ENCODE assay signal across 32 cellular contexts in genomic region chr1:169951108-169951507, GRCh38.
"Had no signal": no experiment of that assay in that cellular context is flagged by ENCODE, and none has a peak within 500 bp of the region (broad histone marks: within the 10 kb centered on the region; RNA-seq: fewer than 3 reads in every experiment).

No MANE protein-coding gene starts in this region.

- H3K27me3 ChIP-seq: brain microvascular endothelial cell, esophagus muscularis mucosa had no signal

- H3K4me1 Mint-ChIP-seq: activated B cell treated with CpG ODN at 0.5 μM for 24 hours; activated T-helper 17 cell treated with anti-CD3 and anti-CD28 coated beads, Interleukin-2, amount 50 U/mL, for 72 hours; central memory CD8-positive, alpha-beta T cell; T-helper 17 cell had no signal

- H3K9me3 ChIP-seq: esophagus muscularis mucosa had no signal

- H3K27ac Mint-ChIP-seq: activated B cell treated with CpG ODN at 0.5 μM for 24 hours; activated CD8-positive, alpha-beta T cell treated with anti-CD3 and anti-CD28 coated beads for 36 hours; activated naive CD8-positive, alpha-beta T cell; activated T-helper 17 cell treated with anti-CD3 and anti-CD28 coated beads, Interleukin-2, amount 50 U/mL, for 72 hours; effector memory CD8-positive, alpha-beta T cell; T-helper 17 cell; T-helper 2 cell treated with Interferon-gamma antibody and Interleukin-4, amounts not matched to agents 5 μg/mL and 100 μg/mL, for 36 hours had no signal

- H3K9me3 Mint-ChIP-seq: activated B cell treated with CpG ODN at 0.5 μM for 24 hours; activated CD8-positive, alpha-beta T cell treated with anti-CD3 and anti-CD28 coated beads for 36 hours; activated T-cell treated with anti-CD3 and anti-CD28 coated beads, Interleukin-2, amount 50 U/mL, for 4 hours; activated T-helper 17 cell treated with anti-CD3 and anti-CD28 coated beads, Interleukin-2, amount 50 U/mL, for 72 hours; central memory CD8-positive, alpha-beta T cell; effector memory CD8-positive, alpha-beta T cell; T-helper 2 cell treated with Interferon-gamma antibody and Interleukin-4, amounts not matched to agents 5 μg/mL and 100 μg/mL, for 36 hours had no signal

- ATAC-seq: activated CD4-positive, CD25-positive, alpha-beta regulatory T cell treated with anti-CD3 and anti-CD28 coated beads, Interleukin-2, amount 50 U/mL, for 24 hours; activated CD8-positive, alpha-beta T cell treated with anti-CD3 and anti-CD28 coated beads for 36 hours; activated T-cell treated with anti-CD3 and anti-CD28 coated beads, Interleukin-2, amount 50 U/mL, for 4 hours; activated T-helper 17 cell treated with anti-CD3 and anti-CD28 coated beads, Interleukin-2, amount 50 U/mL, for 72 hours; effector memory CD8-positive, alpha-beta T cell; T-helper 17 cell had no signal

- FAIRE-seq: astrocyte, bronchial epithelial cell had no signal

- H3K4me3 Mint-ChIP-seq: activated B cell treated with CpG ODN at 0.5 μM for 24 hours; activated CD8-positive, alpha-beta T cell treated with anti-CD3 and anti-CD28 coated beads for 36 hours; activated naive CD8-positive, alpha-beta T cell; activated T-cell treated with anti-CD3 and anti-CD28 coated beads, Interleukin-2, amount 50 U/mL, for 4 hours; activated T-helper 17 cell treated with anti-CD3 and anti-CD28 coated beads, Interleukin-2, amount 50 U/mL, for 72 hours; central memory CD8-positive, alpha-beta T cell; effector memory CD8-positive, alpha-beta T cell; T-helper 17 cell; T-helper 2 cell treated with Interferon-gamma antibody and Interleukin-4, amounts not matched to agents 5 μg/mL and 100 μg/mL, for 36 hours had no signal

- H3K4me1 ChIP-seq: esophagus muscularis mucosa had no signal

- DNase-seq: activated B cell treated with CpG ODN at 0.5 μM for 24 hours; activated CD4-positive, alpha-beta T cell treated with anti-CD3 and anti-CD28 coated beads for 48 hours; activated CD4-positive, alpha-beta T cell treated with anti-CD3 and anti-CD28 coated beads, Interleukin-2, amount 50 U/mL, for 1 hour; activated CD4-positive, alpha-beta T cell treated with anti-CD3 and anti-CD28 coated beads, Interleukin-2, amount 50 U/mL, for 48 hours; activated CD8-positive, alpha-beta memory T cell treated with anti-CD3 and anti-CD28 coated beads for 24 hours; activated CD8-positive, alpha-beta T cell treated with anti-CD3 and anti-CD28 coated beads for 36 hours; activated effector memory CD4-positive, alpha-beta T cell treated with Interleukin-2 at 50 U/mL for 16 hours; activated gamma-delta T cell treated with Interleukin-2 at 50 U/mL for 16 hours; activated naive CD4-positive, alpha-beta T cell treated with anti-CD3 and anti-CD28 coated beads, Interleukin-2, amount 50 U/mL, for 16 hours; activated naive CD4-positive, alpha-beta T cell treated with Interleukin-2 at 50 U/mL for 16 hours; activated T-cell treated with anti-CD3 and anti-CD28 coated beads, Interleukin-2, amount 50 U/mL, for 4 hours; amniotic stem cell; anterior cingulate cortex; brain microvascular endothelial cell; cortex of kidney; dermis blood vessel endothelial cell; effector CD4-positive, alpha-beta T cell; effector memory CD8-positive, alpha-beta T cell; erythroblast; foreskin melanocyte; head of caudate nucleus; T-helper 17 cell; T1000; WERI-Rb-1 had no signal

- H3K27me3 Mint-ChIP-seq: activated B cell treated with CpG ODN at 0.5 μM for 24 hours; activated CD8-positive, alpha-beta T cell treated with anti-CD3 and anti-CD28 coated beads for 36 hours; activated naive CD8-positive, alpha-beta T cell; activated T-helper 17 cell treated with anti-CD3 and anti-CD28 coated beads, Interleukin-2, amount 50 U/mL, for 72 hours; central memory CD8-positive, alpha-beta T cell; effector memory CD8-positive, alpha-beta T cell; T-helper 17 cell had no signal

- H3K27ac ChIP-seq: brain microvascular endothelial cell, esophagus muscularis mucosa, WERI-Rb-1 had no signal
